Comparison of ENCODE assay signal across 31 cellular contexts in the genomic region with DNA sequence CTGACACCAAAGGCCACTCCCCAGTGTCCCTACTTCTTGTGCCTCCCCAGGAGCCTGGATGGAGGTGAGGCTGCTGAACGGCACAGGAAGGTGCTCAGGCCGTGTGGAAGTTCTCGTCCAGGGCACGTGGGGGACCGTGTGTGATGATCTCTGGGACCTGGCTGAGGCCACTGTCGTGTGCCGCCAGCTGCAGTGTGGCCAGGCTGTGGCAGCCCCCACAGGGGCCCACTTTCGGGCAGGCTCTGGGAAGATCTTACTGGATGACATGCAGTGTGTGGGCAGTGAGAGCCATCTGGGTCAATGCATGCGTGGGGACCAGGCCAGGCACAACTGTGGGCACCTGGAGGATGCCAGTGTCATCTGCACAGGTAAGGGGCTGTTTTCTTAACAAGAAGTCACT. TPM values are rescaled to one million over a fixed set of nuclear protein-coding genes. Genes with fewer than 3 reads are reported as not detected.
"Had no signal": no experiment of that assay in that cellular context is flagged by ENCODE, and none has a peak within 500 bp of the region (broad histone marks: within the 10 kb centered on the region; RNA-seq: fewer than 3 reads in every experiment).

No MANE protein-coding gene starts in this region.

- H3K36me3 ChIP-seq: esophagus squamous epithelium, gastrocnemius medialis, heart right ventricle, left lung, lower lobe of right lung had no signal

- H3K27me3 ChIP-seq: dorsolateral prefrontal cortex, gastrocnemius medialis, left lung had no signal

- H3K27ac ChIP-seq: coronary artery, dorsolateral prefrontal cortex, esophagus squamous epithelium, gastrocnemius medialis, heart right ventricle, left lung, lower lobe of right lung had no signal

- DNase-seq: dermis blood vessel endothelial cell; dorsolateral prefrontal cortex; effector CD4-positive, alpha-beta T cell; effector memory CD4-positive, alpha-beta T cell; esophagus squamous epithelium; foreskin fibroblast; foreskin melanocyte; gastrocnemius medialis; glutamatergic neuron; head of caudate nucleus; heart right ventricle; hippocampal formation; kidney; kidney glomerular epithelial cell; left cardiac atrium; left lung; left ventricle myocardium superior; lower lobe of right lung; mesenchymal stem cell; mucosa of descending colon; naive B cell had no signal

- H3K4me3 ChIP-seq: coronary artery, dorsolateral prefrontal cortex, esophagus squamous epithelium, heart right ventricle, left lung, lower lobe of right lung, mucosa of descending colon had no signal

- H3K4me1 ChIP-seq: esophagus squamous epithelium, gastrocnemius medialis, heart right ventricle, left lung, lower lobe of right lung had no signal

- H3K9me3 ChIP-seq: gastrocnemius medialis had no signal

- ATAC-seq: gastrocnemius medialis, heart right ventricle, left cardiac atrium, left lung, left ventricle myocardium superior, lower lobe of right lung, mucosa of descending colon had no signal

RNA-seq across cellular contexts. Expression of gene C10orf120, which starts 57.0 kb away (rescaled TPM):
- total RNA-seq: dermis blood vessel endothelial cell, dorsolateral prefrontal cortex, endothelial cell of umbilical vein, epithelial cell of proximal tubule, esophagus squamous epithelium, gastrocnemius medialis, glomerular endothelial cell, heart right ventricle, kidney, left cardiac atrium, left lung, left ventricle myocardium superior, lower leg skin, lower lobe of right lung, lung microvascular endothelial cell, mesenteric fat pad, mesothelial cell of epicardium, mucosa of descending colon, myocyte had no signal
- polyA plus RNA-seq: endothelial cell of umbilical vein, esophagus, heart right ventricle had no signal
